In the genomic region with DNA sequence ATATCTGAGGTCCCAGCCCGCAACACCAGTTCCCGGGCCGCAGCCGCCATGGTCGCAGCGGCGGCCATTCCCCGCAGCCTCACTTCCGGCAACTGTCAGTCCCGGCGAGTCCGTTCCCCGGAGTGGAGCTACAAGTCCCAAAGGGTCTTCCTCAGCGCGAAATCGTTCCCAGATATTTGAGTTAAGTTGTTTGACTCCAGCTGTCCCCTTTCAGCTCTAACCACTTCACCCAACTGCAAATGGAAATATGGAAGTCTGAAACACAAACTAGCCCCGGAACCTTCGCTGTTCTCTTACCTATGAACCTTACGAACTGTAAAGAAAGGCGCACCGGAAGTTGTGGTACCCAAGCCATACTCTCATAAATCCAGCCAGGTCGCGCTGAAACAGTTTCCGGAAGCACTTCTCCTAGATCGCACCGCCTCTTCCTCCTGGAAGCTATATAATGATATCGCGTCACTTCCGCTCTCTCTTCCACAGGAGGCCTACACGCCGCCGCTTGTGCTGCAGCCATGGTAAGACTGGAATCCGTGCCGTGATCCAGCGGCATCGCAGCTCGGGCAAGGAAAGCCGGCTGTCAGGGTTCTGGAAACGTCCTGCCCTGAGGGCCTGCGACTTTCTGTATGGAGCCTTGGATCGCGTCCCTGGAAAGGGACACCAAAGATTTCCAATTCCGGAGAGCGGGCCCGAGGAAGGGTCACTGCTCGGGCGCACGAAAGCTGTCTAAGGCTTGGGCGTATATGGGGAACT, we compare ENCODE assay signal across 8 cellular contexts. TPM values are rescaled to one million over a fixed set of nuclear protein-coding genes. Genes with fewer than 3 reads are reported as not detected.
DNase-seq lines count a peak whose midpoint lies in the region; ATAC-seq and TF ChIP-seq lines count a peak whose summit lies in the region.

A gene (plus strand): TSS at position 468 of the 750 bp plus-strand sequence. CDS start 45 bp downstream, at position 513.
A gene with protein sequence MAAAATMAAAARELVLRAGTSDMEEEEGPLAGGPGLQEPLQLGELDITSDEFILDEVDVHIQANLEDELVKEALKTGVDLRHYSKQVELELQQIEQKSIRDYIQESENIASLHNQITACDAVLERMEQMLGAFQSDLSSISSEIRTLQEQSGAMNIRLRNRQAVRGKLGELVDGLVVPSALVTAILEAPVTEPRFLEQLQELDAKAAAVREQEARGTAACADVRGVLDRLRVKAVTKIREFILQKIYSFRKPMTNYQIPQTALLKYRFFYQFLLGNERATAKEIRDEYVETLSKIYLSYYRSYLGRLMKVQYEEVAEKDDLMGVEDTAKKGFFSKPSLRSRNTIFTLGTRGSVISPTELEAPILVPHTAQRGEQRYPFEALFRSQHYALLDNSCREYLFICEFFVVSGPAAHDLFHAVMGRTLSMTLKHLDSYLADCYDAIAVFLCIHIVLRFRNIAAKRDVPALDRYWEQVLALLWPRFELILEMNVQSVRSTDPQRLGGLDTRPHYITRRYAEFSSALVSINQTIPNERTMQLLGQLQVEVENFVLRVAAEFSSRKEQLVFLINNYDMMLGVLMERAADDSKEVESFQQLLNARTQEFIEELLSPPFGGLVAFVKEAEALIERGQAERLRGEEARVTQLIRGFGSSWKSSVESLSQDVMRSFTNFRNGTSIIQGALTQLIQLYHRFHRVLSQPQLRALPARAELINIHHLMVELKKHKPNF (minus strand): TSS at position 269 of the 750 bp plus-strand sequence. CDS start 201 bp downstream, at position 68.

- H3K4me3 ChIP-seq in choroid plexus epithelial cell (ENCODE audit: low read depth, low read length) = peak within 1 kb of the TSS; percentile 97

- intact Hi-C loops in activated CD4-positive, alpha-beta T cell treated with anti-CD3 and anti-CD28 coated beads for 36 hours (cut with DNase I, micrococcal nuclease) = loop anchor here (1.0 to 10.0 kb wide), 19 partner anchors 18 to 1297 kb away; a partner anchor contains a TSS

- CTCF ChIA-PET in activated CD4-positive, alpha-beta T cell treated with anti-CD3 and anti-CD28 coated beads for 36 hours (lab: Charles Lee) = interaction anchor here (0.6 to 3.3 kb wide), 18 partner anchors 9 to 1083 kb away, joined by 3 to 14 read pairs (median 3); a partner anchor contains a TSS

- no peak for TF ChIP-seq CTCF in choroid plexus epithelial cell (conservative IDR thresholded peaks at IDR 0.05; ENCODE audit: low read depth, low read length)

- H3K27me3 Mint-ChIP-seq in activated CD4-positive, alpha-beta T cell treated with anti-CD3 and anti-CD28 coated beads for 36 hours = no peaks in the 10 kb centered on the region

- H3K9me3 Mint-ChIP-seq in activated CD4-positive, alpha-beta T cell treated with anti-CD3 and anti-CD28 coated beads for 36 hours (ENCODE audit: low read depth) = no peaks in the 10 kb centered on the region

- peak within 1 kb of the TSS; percentile 100 for H3K27ac Mint-ChIP-seq in activated CD4-positive, alpha-beta T cell treated with anti-CD3 and anti-CD28 coated beads for 36 hours

- H3K4me1 Mint-ChIP-seq in activated CD4-positive, alpha-beta T cell treated with anti-CD3 and anti-CD28 coated beads for 36 hours = peaks cover 48% of the 10 kb centered on the region

- ATAC-seq in HG03442 (IDR thresholded peaks at IDR 0.05; ENCODE audit: unreplicated experiment) = peak; percentile 77
- ATAC-seq in activated CD4-positive, alpha-beta T cell treated with anti-CD3 and anti-CD28 coated beads for 36 hours = peak; percentile 92

- H3K36me3 Mint-ChIP-seq in activated CD4-positive, alpha-beta T cell treated with anti-CD3 and anti-CD28 coated beads for 36 hours (ENCODE audit: low read depth) = peaks cover 68% of the 10 kb centered on the region

- DNase-seq in Ammon's horn (ENCODE audit: low spot score) = peak; percentile 99
- DNase-seq in GM19238 (ENCODE audit: insufficient read length, low spot score) = peak; percentile 76
- DNase-seq in NCI-H524 (lab: John Stamatoyannopoulos, UW) = peak; percentile 95 to 98
- DNase-seq in activated CD4-positive, alpha-beta T cell treated with anti-CD3 and anti-CD28 coated beads for 36 hours = peak; percentile 94
- DNase-seq in choroid plexus epithelial cell (ENCODE audit: low read depth) = peak; percentile 100
- DNase-seq in kidney tubule cell (ENCODE audit: low spot score) = peak; percentile 99
- DNase-seq in stimulated activated CD4-positive, alpha-beta T cell treated with anti-CD3 and anti-CD28 coated beads, Interleukin-1b, Interleukin-23, amount 100 ng/mL, for 24 hours (ENCODE audit: low read depth in 4 of 4, low spot score in 1 of 4) = peak; percentile 71 to 79 (median 76)

- POLR2A ChIA-PET in activated CD4-positive, alpha-beta T cell treated with anti-CD3 and anti-CD28 coated beads for 36 hours (lab: Charles Lee) = interaction anchor here (0.9 to 2.9 kb wide), 9 partner anchors 9 to 300 kb away, joined by 3 to 18 read pairs (median 4); a partner anchor contains a TSS

- H3K4me3 Mint-ChIP-seq in activated CD4-positive, alpha-beta T cell treated with anti-CD3 and anti-CD28 coated beads for 36 hours = peak within 1 kb of the TSS; percentile 91

RNA-seq across cellular contexts. Expression of the first gene that starts in this region (rescaled TPM):
- 1,000 to 10,000 TPM; 2,706 to 4,631 TPM for total RNA-seq in activated CD4-positive, alpha-beta T cell treated with anti-CD3 and anti-CD28 coated beads for 36 hours

RNA-seq across cellular contexts. Expression of the second gene that starts in this region (rescaled TPM):
- 10 to 100 TPM; 35.6 to 45.2 TPM for total RNA-seq in activated CD4-positive, alpha-beta T cell treated with anti-CD3 and anti-CD28 coated beads for 36 hours

Comparison
In these comparisons a context has a peak if more than half of its experiments do, and no peak if none do; other contexts are left out.
1. Peak in every context shown above with its lines: DNase-seq, ATAC-seq and H3K4me3 ChIP-seq.